Comparison of ENCODE assay signal across 1 cellular context in the genomic region with DNA sequence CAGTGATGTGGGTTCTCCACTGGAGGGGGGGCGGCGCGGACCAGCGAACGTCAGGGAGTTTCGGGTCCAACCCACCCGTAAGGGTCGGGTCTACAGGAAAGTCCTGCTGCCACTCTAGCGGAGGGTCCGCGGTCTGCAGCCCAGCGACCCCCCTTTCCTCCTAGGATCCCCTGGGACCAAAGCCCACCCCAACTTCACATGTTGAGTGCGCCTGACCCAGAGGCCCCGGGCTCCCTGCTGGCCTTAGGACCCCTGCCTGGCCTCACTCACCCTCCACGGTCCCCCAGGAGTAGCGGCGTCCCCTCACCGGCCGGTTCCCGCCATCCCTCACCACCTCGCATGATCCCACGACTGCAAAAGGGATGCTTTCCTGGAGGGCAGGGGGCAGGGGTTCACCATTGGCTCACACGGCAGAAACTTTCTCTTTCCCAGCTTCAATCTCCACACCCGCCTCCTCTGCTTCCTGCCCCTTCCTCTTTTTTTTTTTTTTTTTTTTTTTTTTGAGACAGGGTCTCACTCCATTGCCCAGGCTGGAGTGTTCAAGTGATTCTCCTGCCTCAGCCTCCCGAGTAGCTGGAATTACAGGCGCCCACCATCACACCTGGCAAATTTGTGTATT.
TF ChIP-seq lines count a peak whose summit lies in the region.

No MANE protein-coding gene starts in this region.

TF ChIP-seq in HepG2, 621 proteins besides CTCF, POLR2A, EP300 and RAD21:
- TF ChIP-seq SMAD1 (CRISPR knock-in tag; IDR thresholded peaks at IDR 0.05; ENCODE audit: borderline replicate concordance, low read depth) = 0 out of 2 replicates have a peak, but pooled peaks have one; percentile 3
- 0 out of 2 replicates have a peak, but pooled peaks have one; percentile 54 for TF ChIP-seq EED (CRISPR knock-in tag; IDR thresholded peaks at IDR 0.05)
- TF ChIP-seq ZNF552 (CRISPR knock-in tag; IDR thresholded peaks at IDR 0.05; ENCODE audit: borderline replicate concordance) = no peak
- TF ChIP-seq CHD2 (IDR thresholded peaks at IDR 0.05; ENCODE audit: low read depth, low read length) = 0 out of 2 replicates have a peak, but pooled peaks have one; percentile 20
- no peak for TF ChIP-seq REPIN1 (CRISPR knock-in tag; IDR thresholded peaks at IDR 0.05; ENCODE audit: borderline replicate concordance, low read depth)
- TF ChIP-seq SAFB2 (CRISPR knock-in tag; IDR thresholded peaks at IDR 0.05; ENCODE audit: borderline replicate concordance, low read depth) = 0 out of 2 replicates have a peak, but pooled peaks have one; percentile 35
- peak; percentile 59 for TF ChIP-seq PTBP1 (IDR thresholded peaks at IDR 0.05; ENCODE audit: low read depth, low read length, poor library complexity, severe bottlenecking)
- peak; percentile 57; the same call in 1 of the 2 replicates for TF ChIP-seq ZBTB38 (CRISPR knock-in tag; IDR thresholded peaks at IDR 0.05)
- no peak for TF ChIP-seq ELF3 (CRISPR knock-in tag; IDR thresholded peaks at IDR 0.05)
- 0 out of 2 replicates have a peak, but pooled peaks have one; percentile 42 for TF ChIP-seq ZNF138 (CRISPR knock-in tag; IDR thresholded peaks at IDR 0.05; ENCODE audit: low read depth)
- 0 out of 2 replicates have a peak, but pooled peaks have one; percentile 28 for TF ChIP-seq ZBTB7A (CRISPR knock-in tag; IDR thresholded peaks at IDR 0.05)
- TF ChIP-seq MTF2 (CRISPR knock-in tag; IDR thresholded peaks at IDR 0.05; ENCODE audit: borderline replicate concordance) = no peak
- no peak for TF ChIP-seq ZFP62 (CRISPR knock-in tag; IDR thresholded peaks at IDR 0.05)
- no peak for TF ChIP-seq RBM39 (IDR thresholded peaks at IDR 0.05; ENCODE audit: low read depth, low read length, poor library complexity, severe bottlenecking)
- no peak for TF ChIP-seq NCOA1 (CRISPR knock-in tag; IDR thresholded peaks at IDR 0.05)
- TF ChIP-seq, protein P1, sequence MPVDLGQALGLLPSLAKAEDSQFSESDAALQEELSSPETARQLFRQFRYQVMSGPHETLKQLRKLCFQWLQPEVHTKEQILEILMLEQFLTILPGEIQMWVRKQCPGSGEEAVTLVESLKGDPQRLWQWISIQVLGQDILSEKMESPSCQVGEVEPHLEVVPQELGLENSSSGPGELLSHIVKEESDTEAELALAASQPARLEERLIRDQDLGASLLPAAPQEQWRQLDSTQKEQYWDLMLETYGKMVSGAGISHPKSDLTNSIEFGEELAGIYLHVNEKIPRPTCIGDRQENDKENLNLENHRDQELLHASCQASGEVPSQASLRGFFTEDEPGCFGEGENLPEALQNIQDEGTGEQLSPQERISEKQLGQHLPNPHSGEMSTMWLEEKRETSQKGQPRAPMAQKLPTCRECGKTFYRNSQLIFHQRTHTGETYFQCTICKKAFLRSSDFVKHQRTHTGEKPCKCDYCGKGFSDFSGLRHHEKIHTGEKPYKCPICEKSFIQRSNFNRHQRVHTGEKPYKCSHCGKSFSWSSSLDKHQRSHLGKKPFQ (CRISPR knock-in tag; IDR thresholded peaks at IDR 0.05; ENCODE audit: insufficient replicate concordance) = peak; percentile 2
- TF ChIP-seq, protein P2, sequence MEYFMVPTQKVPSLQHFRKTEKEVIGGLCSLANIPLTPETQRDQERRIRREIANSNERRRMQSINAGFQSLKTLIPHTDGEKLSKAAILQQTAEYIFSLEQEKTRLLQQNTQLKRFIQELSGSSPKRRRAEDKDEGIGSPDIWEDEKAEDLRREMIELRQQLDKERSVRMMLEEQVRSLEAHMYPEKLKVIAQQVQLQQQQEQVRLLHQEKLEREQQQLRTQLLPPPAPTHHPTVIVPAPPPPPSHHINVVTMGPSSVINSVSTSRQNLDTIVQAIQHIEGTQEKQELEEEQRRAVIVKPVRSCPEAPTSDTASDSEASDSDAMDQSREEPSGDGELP (IDR thresholded peaks at IDR 0.05; ENCODE audit: borderline replicate concordance, low read depth) = no peak
- 0 out of 2 replicates have a peak, but pooled peaks have one; percentile 3 for TF ChIP-seq KDM5B (CRISPR knock-in tag; IDR thresholded peaks at IDR 0.05; ENCODE audit: borderline replicate concordance)
- TF ChIP-seq CBX5 (CRISPR knock-in tag; IDR thresholded peaks at IDR 0.05; ENCODE audit: borderline replicate concordance) = 0 out of 2 replicates have a peak, but pooled peaks have one; percentile 8
- no peak for TF ChIP-seq ZNF605 (CRISPR knock-in tag; IDR thresholded peaks at IDR 0.05)
- no peak for TF ChIP-seq SRSF9 (IDR thresholded peaks at IDR 0.05; ENCODE audit: borderline replicate concordance, insufficient read depth, low read depth, low read length, poor library complexity, severe bottlenecking)
- TF ChIP-seq ZNF256 (CRISPR knock-in tag; conservative IDR thresholded peaks at IDR 0.05) = no peak
- TF ChIP-seq, protein P3, sequence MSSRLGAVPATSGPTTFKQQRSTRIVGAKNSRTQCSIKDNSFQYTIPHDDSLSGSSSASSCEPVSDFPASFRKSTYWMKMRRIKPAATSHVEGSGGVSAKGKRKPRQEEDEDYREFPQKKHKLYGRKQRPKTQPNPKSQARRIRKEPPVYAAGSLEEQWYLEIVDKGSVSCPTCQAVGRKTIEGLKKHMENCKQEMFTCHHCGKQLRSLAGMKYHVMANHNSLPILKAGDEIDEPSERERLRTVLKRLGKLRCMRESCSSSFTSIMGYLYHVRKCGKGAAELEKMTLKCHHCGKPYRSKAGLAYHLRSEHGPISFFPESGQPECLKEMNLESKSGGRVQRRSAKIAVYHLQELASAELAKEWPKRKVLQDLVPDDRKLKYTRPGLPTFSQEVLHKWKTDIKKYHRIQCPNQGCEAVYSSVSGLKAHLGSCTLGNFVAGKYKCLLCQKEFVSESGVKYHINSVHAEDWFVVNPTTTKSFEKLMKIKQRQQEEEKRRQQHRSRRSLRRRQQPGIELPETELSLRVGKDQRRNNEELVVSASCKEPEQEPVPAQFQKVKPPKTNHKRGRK (CRISPR knock-in tag; IDR thresholded peaks at IDR 0.05) = 0 out of 2 replicates have a peak, but pooled peaks have one; percentile 41
- TF ChIP-seq PCBP1 (IDR thresholded peaks at IDR 0.05; ENCODE audit: borderline replicate concordance, low read depth, low read length) = 0 out of 2 replicates have a peak, but pooled peaks have one; percentile 3
- 0 out of 2 replicates have a peak, but pooled peaks have one; percentile 28 for TF ChIP-seq U2AF2 (IDR thresholded peaks at IDR 0.05; ENCODE audit: low read depth, low read length)
- TF ChIP-seq, protein P4, sequence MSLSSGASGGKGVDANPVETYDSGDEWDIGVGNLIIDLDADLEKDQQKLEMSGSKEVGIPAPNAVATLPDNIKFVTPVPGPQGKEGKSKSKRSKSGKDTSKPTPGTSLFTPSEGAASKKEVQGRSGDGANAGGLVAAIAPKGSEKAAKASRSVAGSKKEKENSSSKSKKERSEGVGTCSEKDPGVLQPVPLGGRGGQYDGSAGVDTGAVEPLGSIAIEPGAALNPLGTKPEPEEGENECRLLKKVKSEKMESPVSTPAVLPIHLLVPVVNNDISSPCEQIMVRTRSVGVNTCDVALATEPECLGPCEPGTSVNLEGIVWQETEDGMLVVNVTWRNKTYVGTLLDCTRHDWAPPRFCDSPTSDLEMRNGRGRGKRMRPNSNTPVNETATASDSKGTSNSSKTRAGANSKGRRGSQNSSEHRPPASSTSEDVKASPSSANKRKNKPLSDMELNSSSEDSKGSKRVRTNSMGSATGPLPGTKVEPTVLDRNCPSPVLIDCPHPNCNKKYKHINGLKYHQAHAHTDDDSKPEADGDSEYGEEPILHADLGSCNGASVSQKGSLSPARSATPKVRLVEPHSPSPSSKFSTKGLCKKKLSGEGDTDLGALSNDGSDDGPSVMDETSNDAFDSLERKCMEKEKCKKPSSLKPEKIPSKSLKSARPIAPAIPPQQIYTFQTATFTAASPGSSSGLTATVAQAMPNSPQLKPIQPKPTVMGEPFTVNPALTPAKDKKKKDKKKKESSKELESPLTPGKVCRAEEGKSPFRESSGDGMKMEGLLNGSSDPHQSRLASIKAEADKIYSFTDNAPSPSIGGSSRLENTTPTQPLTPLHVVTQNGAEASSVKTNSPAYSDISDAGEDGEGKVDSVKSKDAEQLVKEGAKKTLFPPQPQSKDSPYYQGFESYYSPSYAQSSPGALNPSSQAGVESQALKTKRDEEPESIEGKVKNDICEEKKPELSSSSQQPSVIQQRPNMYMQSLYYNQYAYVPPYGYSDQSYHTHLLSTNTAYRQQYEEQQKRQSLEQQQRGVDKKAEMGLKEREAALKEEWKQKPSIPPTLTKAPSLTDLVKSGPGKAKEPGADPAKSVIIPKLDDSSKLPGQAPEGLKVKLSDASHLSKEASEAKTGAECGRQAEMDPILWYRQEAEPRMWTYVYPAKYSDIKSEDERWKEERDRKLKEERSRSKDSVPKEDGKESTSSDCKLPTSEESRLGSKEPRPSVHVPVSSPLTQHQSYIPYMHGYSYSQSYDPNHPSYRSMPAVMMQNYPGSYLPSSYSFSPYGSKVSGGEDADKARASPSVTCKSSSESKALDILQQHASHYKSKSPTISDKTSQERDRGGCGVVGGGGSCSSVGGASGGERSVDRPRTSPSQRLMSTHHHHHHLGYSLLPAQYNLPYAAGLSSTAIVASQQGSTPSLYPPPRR (CRISPR knock-in tag; IDR thresholded peaks at IDR 0.05; ENCODE audit: borderline replicate concordance) = peak; percentile 28; the same call in 1 of the 2 replicates
- TF ChIP-seq PAWR (CRISPR knock-in tag; IDR thresholded peaks at IDR 0.05; ENCODE audit: borderline replicate concordance) = 0 out of 2 replicates have a peak, but pooled peaks have one; percentile 3
- peak; percentile 17; the same call in 1 of the 2 replicates for TF ChIP-seq ZNF441 (CRISPR knock-in tag; IDR thresholded peaks at IDR 0.05; ENCODE audit: borderline replicate concordance)
- TF ChIP-seq YEATS4 (CRISPR knock-in tag; IDR thresholded peaks at IDR 0.05; ENCODE audit: borderline replicate concordance) = no peak
- TF ChIP-seq TEAD3 (CRISPR knock-in tag; optimal IDR thresholded peaks at IDR 0.05; ENCODE audit: borderline replicate concordance) = peak; percentile 16
- TF ChIP-seq SRSF1 (optimal IDR thresholded peaks at IDR 0.05; ENCODE audit: low read depth, low read length) = peak; percentile 73
- TF ChIP-seq, protein P5, sequence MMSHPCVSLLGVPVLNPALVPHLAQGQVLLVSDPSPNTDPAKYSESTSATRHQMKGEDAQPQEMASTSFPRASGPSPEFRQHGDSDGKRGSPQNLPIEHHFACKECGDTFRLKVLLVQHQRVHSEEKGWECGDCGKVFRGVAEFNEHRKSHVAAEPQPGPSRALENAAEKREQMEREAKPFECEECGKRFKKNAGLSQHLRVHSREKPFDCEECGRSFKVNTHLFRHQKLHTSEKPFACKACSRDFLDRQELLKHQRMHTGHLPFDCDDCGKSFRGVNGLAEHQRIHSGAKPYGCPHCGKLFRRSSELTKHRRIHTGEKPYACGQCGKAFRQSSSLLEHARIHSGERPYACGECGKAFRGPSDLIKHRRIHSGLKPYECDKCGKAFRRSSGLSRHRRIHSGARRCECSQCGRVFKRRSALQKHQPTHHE (CRISPR knock-in tag; IDR thresholded peaks at IDR 0.05; ENCODE audit: borderline replicate concordance) = 0 out of 2 replicates have a peak, but pooled peaks have one; percentile 4
- 0 out of 2 replicates have a peak, but pooled peaks have one; percentile 37 for TF ChIP-seq ZNF550 (CRISPR knock-in tag; IDR thresholded peaks at IDR 0.05; ENCODE audit: borderline replicate concordance)
- TF ChIP-seq, protein P6, sequence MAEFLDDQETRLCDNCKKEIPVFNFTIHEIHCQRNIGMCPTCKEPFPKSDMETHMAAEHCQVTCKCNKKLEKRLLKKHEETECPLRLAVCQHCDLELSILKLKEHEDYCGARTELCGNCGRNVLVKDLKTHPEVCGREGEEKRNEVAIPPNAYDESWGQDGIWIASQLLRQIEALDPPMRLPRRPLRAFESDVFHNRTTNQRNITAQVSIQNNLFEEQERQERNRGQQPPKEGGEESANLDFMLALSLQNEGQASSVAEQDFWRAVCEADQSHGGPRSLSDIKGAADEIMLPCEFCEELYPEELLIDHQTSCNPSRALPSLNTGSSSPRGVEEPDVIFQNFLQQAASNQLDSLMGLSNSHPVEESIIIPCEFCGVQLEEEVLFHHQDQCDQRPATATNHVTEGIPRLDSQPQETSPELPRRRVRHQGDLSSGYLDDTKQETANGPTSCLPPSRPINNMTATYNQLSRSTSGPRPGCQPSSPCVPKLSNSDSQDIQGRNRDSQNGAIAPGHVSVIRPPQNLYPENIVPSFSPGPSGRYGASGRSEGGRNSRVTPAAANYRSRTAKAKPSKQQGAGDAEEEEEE (CRISPR knock-in tag; IDR thresholded peaks at IDR 0.05; ENCODE audit: borderline replicate concordance) = 0 out of 2 replicates have a peak, but pooled peaks have one; percentile 53
- TF ChIP-seq SP4 (CRISPR knock-in tag; IDR thresholded peaks at IDR 0.05) = peak; percentile 36; the same call in 1 of the 2 replicates
- TF ChIP-seq, protein P7, sequence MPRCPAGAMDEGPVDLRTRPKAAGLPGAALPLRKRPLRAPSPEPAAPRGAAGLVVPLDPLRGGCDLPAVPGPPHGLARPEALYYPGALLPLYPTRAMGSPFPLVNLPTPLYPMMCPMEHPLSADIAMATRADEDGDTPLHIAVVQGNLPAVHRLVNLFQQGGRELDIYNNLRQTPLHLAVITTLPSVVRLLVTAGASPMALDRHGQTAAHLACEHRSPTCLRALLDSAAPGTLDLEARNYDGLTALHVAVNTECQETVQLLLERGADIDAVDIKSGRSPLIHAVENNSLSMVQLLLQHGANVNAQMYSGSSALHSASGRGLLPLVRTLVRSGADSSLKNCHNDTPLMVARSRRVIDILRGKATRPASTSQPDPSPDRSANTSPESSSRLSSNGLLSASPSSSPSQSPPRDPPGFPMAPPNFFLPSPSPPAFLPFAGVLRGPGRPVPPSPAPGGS (CRISPR knock-in tag; IDR thresholded peaks at IDR 0.05) = 0 out of 2 replicates have a peak, but pooled peaks have one; percentile 35
- 0 out of 2 replicates have a peak, but pooled peaks have one; percentile 3 for TF ChIP-seq ZNF350 (CRISPR knock-in tag; IDR thresholded peaks at IDR 0.05; ENCODE audit: borderline replicate concordance, low read depth)
- TF ChIP-seq, protein P8, sequence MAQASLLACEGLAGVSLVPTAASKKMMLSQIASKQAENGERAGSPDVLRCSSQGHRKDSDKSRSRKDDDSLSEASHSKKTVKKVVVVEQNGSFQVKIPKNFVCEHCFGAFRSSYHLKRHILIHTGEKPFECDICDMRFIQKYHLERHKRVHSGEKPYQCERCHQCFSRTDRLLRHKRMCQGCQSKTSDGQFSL (CRISPR knock-in tag; IDR thresholded peaks at IDR 0.05) = peak; percentile 58; the same call in 1 of the 2 replicates
- peak; percentile 87 for TF ChIP-seq EEA1 (CRISPR knock-in tag; IDR thresholded peaks at IDR 0.05; ENCODE audit: borderline replicate concordance)
TF ChIP-seq in HepG2: peak in this region for 27.
